ENCODE assay signal across 1 cellular context in the genomic region with DNA sequence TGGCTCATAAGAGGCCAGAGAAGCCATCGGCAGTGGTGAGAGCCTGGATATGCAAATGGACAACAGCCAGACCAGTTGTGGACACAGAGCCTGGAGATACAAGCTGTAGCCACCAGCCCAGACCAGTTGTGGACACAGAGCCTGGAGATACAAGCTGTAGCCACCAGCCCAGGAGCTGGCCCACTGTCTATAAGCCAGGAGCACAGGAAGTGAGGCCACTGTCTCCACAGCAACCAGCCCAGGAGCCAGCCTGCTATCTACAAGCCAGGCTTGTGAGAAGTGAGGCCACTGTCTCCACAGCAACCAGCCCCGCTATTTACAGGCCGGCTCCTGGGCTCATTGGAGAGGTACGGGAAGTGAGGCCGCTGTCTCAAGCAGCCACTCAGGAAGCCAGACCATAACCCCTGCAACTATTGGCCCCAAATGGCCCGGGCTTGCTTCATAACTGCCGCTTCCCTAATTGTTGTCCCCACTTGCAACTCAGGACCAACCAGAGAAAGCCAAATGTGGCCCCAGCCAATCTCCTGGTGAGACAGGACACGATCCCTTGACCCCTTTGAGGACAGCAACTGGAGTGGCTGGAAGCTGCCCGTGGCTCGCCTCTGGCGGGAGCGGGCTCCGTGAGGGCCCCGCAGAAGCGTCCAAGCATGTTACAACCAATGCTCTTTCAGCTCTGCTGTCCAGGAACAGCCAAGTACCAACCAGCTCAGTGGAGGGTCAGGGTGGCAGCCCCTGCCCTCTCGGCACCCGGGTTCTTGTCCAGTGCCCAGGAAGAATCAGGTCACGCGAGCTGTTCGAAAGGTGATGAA.
TF ChIP-seq lines count a peak whose summit lies in the region.

No MANE protein-coding gene starts in this region.

TF ChIP-seq in HepG2, 621 proteins besides CTCF, POLR2A, EP300 and RAD21 (continued from another document and continues in another):
- TF ChIP-seq, protein P1, sequence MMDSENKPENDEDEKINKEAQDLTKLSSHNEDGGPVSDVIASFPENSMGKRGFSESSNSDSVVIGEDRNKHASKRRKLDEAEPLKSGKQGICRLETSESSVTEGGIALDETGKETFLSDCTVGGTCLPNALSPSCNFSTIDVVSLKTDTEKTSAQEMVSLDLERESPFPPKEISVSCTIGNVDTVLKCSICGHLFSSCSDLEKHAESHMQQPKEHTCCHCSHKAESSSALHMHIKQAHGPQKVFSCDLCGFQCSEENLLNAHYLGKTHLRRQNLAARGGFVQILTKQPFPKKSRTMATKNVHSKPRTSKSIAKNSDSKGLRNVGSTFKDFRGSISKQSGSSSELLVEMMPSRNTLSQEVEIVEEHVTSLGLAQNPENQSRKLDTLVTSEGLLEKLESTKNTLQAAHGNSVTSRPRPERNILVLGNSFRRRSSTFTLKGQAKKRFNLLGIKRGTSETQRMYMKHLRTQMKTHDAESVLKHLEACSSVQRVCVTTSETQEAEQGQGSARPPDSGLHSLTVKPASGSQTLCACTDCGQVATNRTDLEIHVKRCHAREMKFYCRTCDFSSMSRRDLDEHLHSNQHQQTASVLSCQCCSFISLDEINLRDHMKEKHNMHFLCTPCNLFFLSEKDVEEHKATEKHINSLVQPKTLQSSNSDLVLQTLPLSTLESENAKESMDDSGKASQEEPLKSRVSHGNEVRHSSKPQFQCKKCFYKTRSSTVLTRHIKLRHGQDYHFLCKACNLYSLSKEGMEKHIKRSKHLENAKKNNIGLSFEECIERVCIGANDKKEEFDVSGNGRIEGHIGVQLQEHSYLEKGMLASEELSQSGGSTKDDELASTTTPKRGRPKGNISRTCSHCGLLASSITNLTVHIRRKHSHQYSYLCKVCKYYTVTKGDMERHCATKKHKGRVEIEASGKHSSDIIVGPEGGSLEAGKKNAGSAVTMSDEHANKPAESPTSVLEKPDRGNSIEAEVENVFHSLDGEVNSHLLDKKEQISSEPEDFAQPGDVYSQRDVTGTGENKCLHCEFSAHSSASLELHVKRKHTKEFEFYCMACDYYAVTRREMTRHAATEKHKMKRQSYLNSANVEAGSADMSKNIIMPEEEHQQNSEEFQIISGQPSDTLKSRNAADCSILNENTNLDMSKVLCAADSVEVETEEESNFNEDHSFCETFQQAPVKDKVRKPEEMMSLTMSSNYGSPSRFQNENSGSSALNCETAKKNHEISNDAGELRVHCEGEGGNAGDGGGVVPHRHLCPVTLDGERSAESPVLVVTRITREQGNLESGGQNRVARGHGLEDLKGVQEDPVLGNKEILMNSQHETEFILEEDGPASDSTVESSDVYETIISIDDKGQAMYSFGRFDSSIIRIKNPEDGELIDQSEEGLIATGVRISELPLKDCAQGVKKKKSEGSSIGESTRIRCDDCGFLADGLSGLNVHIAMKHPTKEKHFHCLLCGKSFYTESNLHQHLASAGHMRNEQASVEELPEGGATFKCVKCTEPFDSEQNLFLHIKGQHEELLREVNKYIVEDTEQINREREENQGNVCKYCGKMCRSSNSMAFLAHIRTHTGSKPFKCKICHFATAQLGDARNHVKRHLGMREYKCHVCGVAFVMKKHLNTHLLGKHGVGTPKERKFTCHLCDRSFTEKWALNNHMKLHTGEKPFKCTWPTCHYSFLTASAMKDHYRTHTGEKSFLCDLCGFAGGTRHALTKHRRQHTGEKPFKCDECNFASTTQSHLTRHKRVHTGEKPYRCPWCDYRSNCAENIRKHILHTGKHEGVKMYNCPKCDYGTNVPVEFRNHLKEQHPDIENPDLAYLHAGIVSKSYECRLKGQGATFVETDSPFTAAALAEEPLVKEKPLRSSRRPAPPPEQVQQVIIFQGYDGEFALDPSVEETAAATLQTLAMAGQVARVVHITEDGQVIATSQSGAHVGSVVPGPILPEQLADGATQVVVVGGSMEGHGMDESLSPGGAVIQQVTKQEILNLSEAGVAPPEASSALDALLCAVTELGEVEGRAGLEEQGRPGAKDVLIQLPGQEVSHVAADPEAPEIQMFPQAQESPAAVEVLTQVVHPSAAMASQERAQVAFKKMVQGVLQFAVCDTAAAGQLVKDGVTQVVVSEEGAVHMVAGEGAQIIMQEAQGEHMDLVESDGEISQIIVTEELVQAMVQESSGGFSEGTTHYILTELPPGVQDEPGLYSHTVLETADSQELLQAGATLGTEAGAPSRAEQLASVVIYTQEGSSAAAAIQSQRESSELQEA (CRISPR knock-in tag; IDR thresholded peaks at IDR 0.05; ENCODE audit: not compliant biosample characterization) = no peak
- no peak for TF ChIP-seq ZNF3 (CRISPR knock-in tag; IDR thresholded peaks at IDR 0.05)
- TF ChIP-seq FOXM1 (CRISPR knock-in tag; IDR thresholded peaks at IDR 0.05) = no peak
- TF ChIP-seq DR1 (CRISPR knock-in tag; IDR thresholded peaks at IDR 0.05) = no peak
- TF ChIP-seq ONECUT2 (CRISPR knock-in tag; IDR thresholded peaks at IDR 0.05) = no peak
- 0 out of 2 replicates have a peak, but pooled peaks have one; percentile 46 for TF ChIP-seq RFXAP (CRISPR knock-in tag; IDR thresholded peaks at IDR 0.05; ENCODE audit: borderline replicate concordance)
- TF ChIP-seq, protein P2, sequence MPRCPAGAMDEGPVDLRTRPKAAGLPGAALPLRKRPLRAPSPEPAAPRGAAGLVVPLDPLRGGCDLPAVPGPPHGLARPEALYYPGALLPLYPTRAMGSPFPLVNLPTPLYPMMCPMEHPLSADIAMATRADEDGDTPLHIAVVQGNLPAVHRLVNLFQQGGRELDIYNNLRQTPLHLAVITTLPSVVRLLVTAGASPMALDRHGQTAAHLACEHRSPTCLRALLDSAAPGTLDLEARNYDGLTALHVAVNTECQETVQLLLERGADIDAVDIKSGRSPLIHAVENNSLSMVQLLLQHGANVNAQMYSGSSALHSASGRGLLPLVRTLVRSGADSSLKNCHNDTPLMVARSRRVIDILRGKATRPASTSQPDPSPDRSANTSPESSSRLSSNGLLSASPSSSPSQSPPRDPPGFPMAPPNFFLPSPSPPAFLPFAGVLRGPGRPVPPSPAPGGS (CRISPR knock-in tag; IDR thresholded peaks at IDR 0.05) = no peak
- TF ChIP-seq ZEB1 (IDR thresholded peaks at IDR 0.05; ENCODE audit: insufficient replicate concordance, low read depth) = no peak
- TF ChIP-seq MIXL1 (CRISPR knock-in tag; IDR thresholded peaks at IDR 0.05) = no peak
- TF ChIP-seq CENPX (CRISPR knock-in tag; IDR thresholded peaks at IDR 0.05) = no peak
- no peak for TF ChIP-seq TOPORS (CRISPR knock-in tag; IDR thresholded peaks at IDR 0.05)
- TF ChIP-seq MTA3 (CRISPR knock-in tag; IDR thresholded peaks at IDR 0.05) = no peak
- TF ChIP-seq U2AF2 (IDR thresholded peaks at IDR 0.05; ENCODE audit: low read depth, low read length) = no peak
- no peak for TF ChIP-seq MAFG (CRISPR knock-in tag; IDR thresholded peaks at IDR 0.05)
- TF ChIP-seq ZNF441 (CRISPR knock-in tag; IDR thresholded peaks at IDR 0.05; ENCODE audit: borderline replicate concordance) = 0 out of 2 replicates have a peak, but pooled peaks have one; percentile 21
- no peak for TF ChIP-seq ZKSCAN1 (IDR thresholded peaks at IDR 0.05; ENCODE audit: low read length)
- no peak for TF ChIP-seq ZNF431 (CRISPR knock-in tag; IDR thresholded peaks at IDR 0.05; ENCODE audit: borderline replicate concordance, low read depth)
- TF ChIP-seq ZNF333 (CRISPR knock-in tag; IDR thresholded peaks at IDR 0.05; ENCODE audit: borderline replicate concordance) = no peak
- TF ChIP-seq ZNF557 (CRISPR knock-in tag; IDR thresholded peaks at IDR 0.05) = 0 out of 2 replicates have a peak, but pooled peaks have one; percentile 26
- TF ChIP-seq KLF12 (CRISPR knock-in tag; IDR thresholded peaks at IDR 0.05; ENCODE audit: borderline replicate concordance) = no peak
- TF ChIP-seq, protein P3, sequence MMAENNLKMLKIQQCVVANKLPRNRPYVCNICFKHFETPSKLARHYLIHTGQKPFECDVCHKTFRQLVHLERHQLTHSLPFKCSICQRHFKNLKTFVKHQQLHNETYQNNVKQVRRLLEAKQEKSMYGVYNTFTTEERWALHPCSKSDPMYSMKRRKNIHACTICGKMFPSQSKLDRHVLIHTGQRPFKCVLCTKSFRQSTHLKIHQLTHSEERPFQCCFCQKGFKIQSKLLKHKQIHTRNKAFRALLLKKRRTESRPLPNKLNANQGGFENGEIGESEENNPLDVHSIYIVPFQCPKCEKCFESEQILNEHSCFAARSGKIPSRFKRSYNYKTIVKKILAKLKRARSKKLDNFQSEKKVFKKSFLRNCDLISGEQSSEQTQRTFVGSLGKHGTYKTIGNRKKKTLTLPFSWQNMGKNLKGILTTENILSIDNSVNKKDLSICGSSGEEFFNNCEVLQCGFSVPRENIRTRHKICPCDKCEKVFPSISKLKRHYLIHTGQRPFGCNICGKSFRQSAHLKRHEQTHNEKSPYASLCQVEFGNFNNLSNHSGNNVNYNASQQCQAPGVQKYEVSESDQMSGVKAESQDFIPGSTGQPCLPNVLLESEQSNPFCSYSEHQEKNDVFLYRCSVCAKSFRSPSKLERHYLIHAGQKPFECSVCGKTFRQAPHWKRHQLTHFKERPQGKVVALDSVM (CRISPR knock-in tag; IDR thresholded peaks at IDR 0.05) = no peak
- TF ChIP-seq ZNF12 (CRISPR knock-in tag; IDR thresholded peaks at IDR 0.05) = no peak
- TF ChIP-seq, protein P4, sequence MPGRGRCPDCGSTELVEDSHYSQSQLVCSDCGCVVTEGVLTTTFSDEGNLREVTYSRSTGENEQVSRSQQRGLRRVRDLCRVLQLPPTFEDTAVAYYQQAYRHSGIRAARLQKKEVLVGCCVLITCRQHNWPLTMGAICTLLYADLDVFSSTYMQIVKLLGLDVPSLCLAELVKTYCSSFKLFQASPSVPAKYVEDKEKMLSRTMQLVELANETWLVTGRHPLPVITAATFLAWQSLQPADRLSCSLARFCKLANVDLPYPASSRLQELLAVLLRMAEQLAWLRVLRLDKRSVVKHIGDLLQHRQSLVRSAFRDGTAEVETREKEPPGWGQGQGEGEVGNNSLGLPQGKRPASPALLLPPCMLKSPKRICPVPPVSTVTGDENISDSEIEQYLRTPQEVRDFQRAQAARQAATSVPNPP (CRISPR knock-in tag; IDR thresholded peaks at IDR 0.05) = no peak
- 0 out of 2 replicates have a peak, but pooled peaks have one; percentile 36 for TF ChIP-seq ZNF746 (CRISPR knock-in tag; IDR thresholded peaks at IDR 0.05)
- no peak for TF ChIP-seq KLF6 (CRISPR knock-in tag; IDR thresholded peaks at IDR 0.05)
- TF ChIP-seq, protein P5, sequence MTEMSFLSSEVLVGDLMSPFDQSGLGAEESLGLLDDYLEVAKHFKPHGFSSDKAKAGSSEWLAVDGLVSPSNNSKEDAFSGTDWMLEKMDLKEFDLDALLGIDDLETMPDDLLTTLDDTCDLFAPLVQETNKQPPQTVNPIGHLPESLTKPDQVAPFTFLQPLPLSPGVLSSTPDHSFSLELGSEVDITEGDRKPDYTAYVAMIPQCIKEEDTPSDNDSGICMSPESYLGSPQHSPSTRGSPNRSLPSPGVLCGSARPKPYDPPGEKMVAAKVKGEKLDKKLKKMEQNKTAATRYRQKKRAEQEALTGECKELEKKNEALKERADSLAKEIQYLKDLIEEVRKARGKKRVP (CRISPR knock-in tag; IDR thresholded peaks at IDR 0.05) = no peak
- no peak for TF ChIP-seq NR2C2 (CRISPR knock-in tag; IDR thresholded peaks at IDR 0.05; ENCODE audit: borderline replicate concordance)
- peak; percentile 42; the same call in 1 of the 2 replicates for TF ChIP-seq SPEN (CRISPR knock-in tag; IDR thresholded peaks at IDR 0.05; ENCODE audit: low read depth)
- 0 out of 2 replicates have a peak, but pooled peaks have one; percentile 28 for TF ChIP-seq HDAC1 (CRISPR knock-in tag; IDR thresholded peaks at IDR 0.05)
- TF ChIP-seq KDM5B (CRISPR knock-in tag; IDR thresholded peaks at IDR 0.05; ENCODE audit: borderline replicate concordance) = no peak; the same call in 1 of the 2 replicates
- TF ChIP-seq ARNT (IDR thresholded peaks at IDR 0.05) = no peak
- TF ChIP-seq HOXA9 (CRISPR knock-in tag; IDR thresholded peaks at IDR 0.05; ENCODE audit: borderline replicate concordance) = no peak
- TF ChIP-seq ZNF225 (CRISPR knock-in tag; IDR thresholded peaks at IDR 0.05) = no peak
- TF ChIP-seq ZNF484 (CRISPR knock-in tag; IDR thresholded peaks at IDR 0.05; ENCODE audit: borderline replicate concordance, low read depth) = no peak
- TF ChIP-seq FOXC1 (CRISPR knock-in tag; IDR thresholded peaks at IDR 0.05; ENCODE audit: borderline replicate concordance) = 0 out of 2 replicates have a peak, but pooled peaks have one; percentile 40
- no peak for TF ChIP-seq MED13 (CRISPR knock-in tag; IDR thresholded peaks at IDR 0.05)
- no peak for TF ChIP-seq SIX1 (CRISPR knock-in tag; IDR thresholded peaks at IDR 0.05; ENCODE audit: borderline replicate concordance)
- no peak for TF ChIP-seq ZNF841 (CRISPR knock-in tag; IDR thresholded peaks at IDR 0.05; ENCODE audit: borderline replicate concordance)
- TF ChIP-seq, protein P6, sequence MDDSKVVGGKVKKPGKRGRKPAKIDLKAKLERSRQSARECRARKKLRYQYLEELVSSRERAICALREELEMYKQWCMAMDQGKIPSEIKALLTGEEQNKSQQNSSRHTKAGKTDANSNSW (CRISPR knock-in tag; IDR thresholded peaks at IDR 0.05; ENCODE audit: borderline replicate concordance) = no peak
- TF ChIP-seq MIER2 (CRISPR knock-in tag; IDR thresholded peaks at IDR 0.05) = 0 out of 2 replicates have a peak, but pooled peaks have one; percentile 12
- no peak for TF ChIP-seq ZBTB38 (CRISPR knock-in tag; IDR thresholded peaks at IDR 0.05)
- TF ChIP-seq, protein P7, sequence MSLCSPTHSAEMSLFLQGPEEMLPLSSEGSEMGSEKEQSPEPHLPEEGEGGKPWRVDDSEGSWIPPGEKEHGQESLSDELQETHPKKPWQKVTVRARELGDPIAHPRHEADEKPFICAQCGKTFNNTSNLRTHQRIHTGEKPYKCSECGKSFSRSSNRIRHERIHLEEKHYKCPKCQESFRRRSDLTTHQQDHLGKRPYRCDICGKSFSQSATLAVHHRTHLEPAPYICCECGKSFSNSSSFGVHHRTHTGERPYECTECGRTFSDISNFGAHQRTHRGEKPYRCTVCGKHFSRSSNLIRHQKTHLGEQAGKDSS (CRISPR knock-in tag; IDR thresholded peaks at IDR 0.05; ENCODE audit: borderline replicate concordance, low read depth) = peak; percentile 12; the same call in 1 of the 2 replicates
- TF ChIP-seq, protein P8, sequence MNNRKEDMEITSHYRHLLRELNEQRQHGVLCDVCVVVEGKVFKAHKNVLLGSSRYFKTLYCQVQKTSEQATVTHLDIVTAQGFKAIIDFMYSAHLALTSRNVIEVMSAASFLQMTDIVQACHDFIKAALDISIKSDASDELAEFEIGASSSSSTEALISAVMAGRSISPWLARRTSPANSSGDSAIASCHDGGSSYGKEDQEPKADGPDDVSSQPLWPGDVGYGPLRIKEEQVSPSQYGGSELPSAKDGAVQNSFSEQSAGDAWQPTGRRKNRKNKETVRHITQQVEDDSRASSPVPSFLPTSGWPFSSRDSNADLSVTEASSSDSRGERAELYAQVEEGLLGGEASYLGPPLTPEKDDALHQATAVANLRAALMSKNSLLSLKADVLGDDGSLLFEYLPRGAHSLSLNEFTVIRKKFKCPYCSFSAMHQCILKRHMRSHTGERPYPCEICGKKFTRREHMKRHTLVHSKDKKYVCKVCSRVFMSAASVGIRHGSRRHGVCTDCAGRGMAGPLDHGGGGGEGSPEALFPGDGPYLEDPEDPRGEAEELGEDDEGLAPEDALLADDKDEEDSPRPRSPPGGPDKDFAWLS (CRISPR knock-in tag; IDR thresholded peaks at IDR 0.05; ENCODE audit: borderline replicate concordance) = no peak
- no peak for TF ChIP-seq NAIF1 (CRISPR knock-in tag; IDR thresholded peaks at IDR 0.05; ENCODE audit: borderline replicate concordance)
- TF ChIP-seq ZNF546 (CRISPR knock-in tag; conservative IDR thresholded peaks at IDR 0.05) = no peak
- TF ChIP-seq ZNF672 (CRISPR knock-in tag; IDR thresholded peaks at IDR 0.05) = no peak
- TF ChIP-seq CC2D1A (CRISPR knock-in tag; IDR thresholded peaks at IDR 0.05) = no peak
- no peak for TF ChIP-seq MBNL3 (CRISPR knock-in tag; conservative IDR thresholded peaks at IDR 0.05)
- TF ChIP-seq SAP130 (CRISPR knock-in tag; IDR thresholded peaks at IDR 0.05; ENCODE audit: low read depth) = peak; percentile 58
- no peak for TF ChIP-seq PCBP2 (optimal IDR thresholded peaks at IDR 0.05; ENCODE audit: low read depth, low read length, poor library complexity, severe bottlenecking)
- TF ChIP-seq PLRG1 (conservative IDR thresholded peaks at IDR 0.05) = no peak
